Comparison of ENCODE assay signal across 8 cellular contexts in the genomic region with DNA sequence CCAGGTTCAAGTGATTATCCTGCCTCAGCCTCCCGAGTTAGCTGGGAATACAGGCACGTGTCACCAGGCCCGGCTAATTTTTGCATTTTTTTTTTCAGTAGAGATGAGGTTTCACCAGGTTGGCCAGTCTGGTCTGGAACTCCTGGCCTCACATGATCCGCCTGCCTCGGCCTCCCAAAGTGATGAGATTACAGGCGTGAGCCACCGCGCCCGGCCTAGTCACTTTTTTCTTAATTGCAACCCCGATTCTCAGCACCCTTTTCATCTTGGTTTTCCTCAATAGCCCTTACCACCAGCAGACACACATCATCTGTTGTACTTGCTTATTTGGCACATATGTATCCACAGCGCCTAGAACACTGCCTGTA. TPM values are rescaled to one million over a fixed set of nuclear protein-coding genes. Genes with fewer than 3 reads are reported as not detected.
DNase-seq lines count a peak whose midpoint lies in the region; ATAC-seq and TF ChIP-seq lines count a peak whose summit lies in the region.

No MANE protein-coding gene starts in this region.

- H3K4me2 ChIP-seq in Loucy (ENCODE audit: low read depth, low read length, poor library complexity, severe bottlenecking) = peak overlapping the region; percentile 90

- H4K20me1 ChIP-seq in Loucy (ENCODE audit: insufficient read depth, low read length, poor library complexity, severe bottlenecking) = peaks cover 40% of the 10 kb centered on the region

- H3K9me2 ChIP-seq in Loucy (replicated peaks; ENCODE audit: low read depth, low read length) = no peaks in the 10 kb centered on the region

- H3K4me1 ChIP-seq in BE2C (peaks cover 13% of the 10 kb centered on the region), Loucy (ENCODE audit: insufficient read depth, low read length, poor library complexity, severe bottlenecking) (peaks cover 44% of the 10 kb centered on the region)

- H3K4me3 Mint-ChIP-seq in natural killer cell treated with Interleukin-12 subunit alpha and Interleukin-12 subunit beta and Interleukin-15 and Interleukin-18, amount 100 ng/mL, for 72 hours = peak overlapping the region; percentile 99

- intact Hi-C loops in dorsolateral prefrontal cortex (cut with DNase I) = loop anchor here in 1 of 2 donors (2.0 kb wide), 1 partner anchor 40 kb away; a partner anchor contains a TSS

- H3K27me3 Mint-ChIP-seq in natural killer cell treated with Interleukin-12 subunit alpha and Interleukin-12 subunit beta and Interleukin-15 and Interleukin-18, amount 100 ng/mL, for 72 hours = no peaks in the 10 kb centered on the region

- H3K4me3 ChIP-seq in BE2C (ENCODE audit: low read depth, low read length) (peak overlapping the region; percentile 81), Loucy (ENCODE audit: low read length, poor library complexity, severe bottlenecking) (peak overlapping the region; percentile 98), dorsolateral prefrontal cortex (peak overlapping the region; percentile 65 to 99 (median 94))

- peaks cover 44% of the 10 kb centered on the region for H3K79me2 ChIP-seq in Loucy (ENCODE audit: insufficient read depth, low read length)

- H3K27me3 ChIP-seq in BE2C (no peaks in the 10 kb centered on the region), Loucy (ENCODE audit: insufficient read depth, low read length, poor library complexity, severe bottlenecking) (no peaks in the 10 kb centered on the region), dorsolateral prefrontal cortex (no peaks in the 10 kb centered on the region)

- TF ChIP-seq CTCF in BE2C (IDR thresholded peaks at IDR 0.05; ENCODE audit: low read depth, low read length) = no peak
- TF ChIP-seq CTCF in Loucy (conservative IDR thresholded peaks at IDR 0.05; ENCODE audit: low read length) = no peak
- TF ChIP-seq CTCF in dorsolateral prefrontal cortex (IDR thresholded peaks at IDR 0.05 in 54 of 56, conservative IDR thresholded peaks at IDR 0.05 in 2 of 56; ENCODE audit: low read depth in 1 of 56, partially characterized antibody in 56 of 56) = no peak

- H3K36me3 ChIP-seq in BE2C (peaks cover 35% of the 10 kb centered on the region), Loucy (ENCODE audit: insufficient read depth, low read length) (peaks cover 25% of the 10 kb centered on the region; the same call in 1 of the 2 replicates)

- no peak for DNase-seq in BE2C
- no peak for DNase-seq in dorsolateral prefrontal cortex
- no peak for DNase-seq in natural killer cell treated with Interleukin-12 subunit alpha and Interleukin-12 subunit beta and Interleukin-15 and Interleukin-18, amount 100 ng/mL, for 72 hours (ENCODE audit: low spot score)
- DNase-seq in mucosa of gallbladder (ENCODE audit: low spot score) = no peak
- DNase-seq in iPS-NIHi11 (ENCODE audit: low spot score) = no peak
- DNase-seq in NCI-H2029 (lab: John Stamatoyannopoulos, UW) = no peak

- H3K27ac ChIP-seq in dorsolateral prefrontal cortex = peak overlapping the region in 47 of 59 donors; percentile 14 to 94 (median 79)

- H3K27ac Mint-ChIP-seq in natural killer cell treated with Interleukin-12 subunit alpha and Interleukin-12 subunit beta and Interleukin-15 and Interleukin-18, amount 100 ng/mL, for 72 hours = peak overlapping the region; percentile 53 to 81

- H3K36me3 Mint-ChIP-seq in natural killer cell treated with Interleukin-12 subunit alpha and Interleukin-12 subunit beta and Interleukin-15 and Interleukin-18, amount 100 ng/mL, for 72 hours = peaks cover 11% of the 10 kb centered on the region

- H3K9me3 ChIP-seq in BE2C = no peaks in the 10 kb centered on the region
- no peaks in the 10 kb centered on the region for H3K9me3 ChIP-seq in Loucy (ENCODE audit: insufficient read depth, low read depth, low read length)

- H3K4me1 Mint-ChIP-seq in natural killer cell treated with Interleukin-12 subunit alpha and Interleukin-12 subunit beta and Interleukin-15 and Interleukin-18, amount 100 ng/mL, for 72 hours (ENCODE audit: low read depth in 2 of 2) = peaks cover 29 to 35% of the 10 kb centered on the region in 2 donors

- H3F3A ChIP-seq in Loucy (ENCODE audit: low read depth) = 0 out of 2 replicates have a peak, but pooled peaks cover 8% of the 10 kb centered on the region

- H3K9ac ChIP-seq in Loucy (ENCODE audit: low read depth, low read length, poor library complexity, severe bottlenecking) = peak overlapping the region; percentile 43

- no peak for ATAC-seq in natural killer cell treated with Interleukin-12 subunit alpha and Interleukin-12 subunit beta and Interleukin-15 and Interleukin-18, amount 100 ng/mL, for 72 hours
- no peak for ATAC-seq in HG03520 (IDR thresholded peaks at IDR 0.05; ENCODE audit: unreplicated experiment)

- no peaks in the 10 kb centered on the region for H3K9me3 Mint-ChIP-seq in natural killer cell treated with Interleukin-12 subunit alpha and Interleukin-12 subunit beta and Interleukin-15 and Interleukin-18, amount 100 ng/mL, for 72 hours

- peak overlapping the region; percentile 78 for H2AFZ ChIP-seq in Loucy (ENCODE audit: low read length)

RNA-seq across cellular contexts. Expression of a gene that starts 0.6 kb away (rescaled TPM):
- polyA plus RNA-seq in BE2C (2012; ENCODE audit: insufficient read depth, insufficient read length, low read depth) = 548 TPM
- total RNA-seq in dorsolateral prefrontal cortex = 100 to 1,000 TPM; 264 to 683 (median 537) TPM
- 100 to 1,000 TPM; 394 to 516 TPM for total RNA-seq in natural killer cell treated with Interleukin-12 subunit alpha and Interleukin-12 subunit beta and Interleukin-15 and Interleukin-18, amount 100 ng/mL, for 72 hours
- 406 TPM for total RNA-seq in mucosa of gallbladder

RNA-seq across cellular contexts. Expression of a gene that starts 39.8 kb away (rescaled TPM):
- polyA plus RNA-seq in BE2C (2012; ENCODE audit: insufficient read depth, insufficient read length, low read depth) = 48.0 TPM
- total RNA-seq in dorsolateral prefrontal cortex (10 to 100 TPM in 94 of 120 experiments, 1 to 10 TPM in 26; 5.0 to 24.8 (median 12.6) TPM), mucosa of gallbladder (5.7 TPM)
- total RNA-seq in natural killer cell treated with Interleukin-12 subunit alpha and Interleukin-12 subunit beta and Interleukin-15 and Interleukin-18, amount 100 ng/mL, for 72 hours = 10 to 100 TPM; 18.2 to 28.4 TPM
